In the genomic region with DNA sequence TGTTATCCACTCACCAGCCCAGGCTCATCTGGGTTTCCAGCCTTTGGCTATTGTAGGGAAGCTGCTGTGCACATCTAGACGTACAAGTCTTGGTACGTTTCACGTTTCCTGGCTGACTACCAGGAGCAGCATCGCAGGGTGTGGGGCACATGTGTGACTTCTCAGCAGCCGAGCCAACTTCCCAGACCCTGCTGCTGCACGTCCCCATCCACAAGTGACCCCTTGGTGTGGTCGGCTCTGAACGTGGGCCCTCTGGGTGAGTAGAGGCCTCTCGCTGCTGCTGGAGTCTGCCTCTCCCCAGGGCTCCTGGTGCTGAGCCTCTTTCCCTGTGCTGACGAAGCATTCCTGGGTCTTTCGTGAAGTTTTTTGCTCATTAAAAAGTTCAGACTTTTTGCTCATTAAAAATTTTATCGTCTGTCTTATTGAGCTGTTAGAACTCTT, we compare ENCODE assay signal across 24 cellular contexts.
DNase-seq lines count a peak whose midpoint lies in the region; ATAC-seq and TF ChIP-seq lines count a peak whose summit lies in the region.
"Had no signal": no experiment of that assay in that cellular context is flagged by ENCODE, and none has a peak within 500 bp of the region (broad histone marks: within the 10 kb centered on the region; RNA-seq: fewer than 3 reads in every experiment).

No MANE protein-coding gene starts in this region.

- H3K27me3 Mint-ChIP-seq in activated naive CD8-positive, alpha-beta T cell treated with anti-CD3 and anti-CD28 coated beads, Interleukin-2, amount 10 ng/mL, durations not matched to agents 7 days and 5 days = no peaks in the 10 kb centered on the region
- no peaks in the 10 kb centered on the region for H3K27me3 Mint-ChIP-seq in activated naive CD8-positive, alpha-beta T cell treated with anti-CD3 and anti-CD28 coated beads for 36 hours
- H3K27me3 Mint-ChIP-seq in T-helper 17 cell = no peaks in the 10 kb centered on the region
- no peaks in the 10 kb centered on the region for H3K27me3 Mint-ChIP-seq in naive thymus-derived CD4-positive, alpha-beta T cell
- H3K27me3 Mint-ChIP-seq: activated CD4-positive, alpha-beta T cell treated with anti-CD3 and anti-CD28 coated beads, Interleukin-2, amount 10 ng/mL, durations not matched to agents 24 days and 14 days had no signal

- no peak for DNase-seq in activated naive CD8-positive, alpha-beta T cell treated with anti-CD3 and anti-CD28 coated beads, Interleukin-2, amount 10 ng/mL, durations not matched to agents 7 days and 5 days
- no peak for DNase-seq in activated naive CD8-positive, alpha-beta T cell treated with anti-CD3 and anti-CD28 coated beads for 36 hours
- no peak for DNase-seq in T-helper 17 cell
- no peak for DNase-seq in naive thymus-derived CD4-positive, alpha-beta T cell
- DNase-seq in vagina (ENCODE audit: extremely low spot score in 2 of 2) = no peak
- no peak for DNase-seq in transverse colon
- DNase-seq in NCI-H510A treated with DMSO at 0.1 percent for 48 hours (lab: John Stamatoyannopoulos, UW) = no peak
- DNase-seq: ACHN; activated CD4-positive, alpha-beta T cell treated with anti-CD3 and anti-CD28 coated beads, Interleukin-2, amount 10 ng/mL, durations not matched to agents 24 days and 14 days; foreskin melanocyte; mammary epithelial cell; NCI-H510A; PC-3; stimulated activated naive B cell treated with anti-CD40 and anti-IgM and Interleukin-4, amounts not matched to agents 10 μg/mL and 1 μg/mL and 100 μg/mL, for 72 hours; T1000 had no signal

- no peaks in the 10 kb centered on the region for H3K27me3 ChIP-seq in naive thymus-derived CD4-positive, alpha-beta T cell (ENCODE audit: control insufficient read depth in 2 of 2, insufficient read depth in 2 of 2, low read length in 2 of 2)
- H3K27me3 ChIP-seq in vagina (no peaks in the 10 kb centered on the region), transverse colon (no peaks in the 10 kb centered on the region)
- H3K27me3 ChIP-seq: cardiac muscle cell had no signal

- in situ Hi-C loops in transverse colon (cut with MboI; ENCODE audit: low pct_ligation_motif_present in 1 of 4, low pct_unique_long_range_greater_than_20kb in 1 of 4, low sequenced_read_pairs in 3 of 4) = no loop called here

- peaks cover 22% of the 10 kb centered on the region for H3K4me1 Mint-ChIP-seq in activated naive CD8-positive, alpha-beta T cell treated with anti-CD3 and anti-CD28 coated beads, Interleukin-2, amount 10 ng/mL, durations not matched to agents 7 days and 5 days
- peaks cover 24% of the 10 kb centered on the region for H3K4me1 Mint-ChIP-seq in activated naive CD8-positive, alpha-beta T cell treated with anti-CD3 and anti-CD28 coated beads for 36 hours
- peaks cover 7% of the 10 kb centered on the region for H3K4me1 Mint-ChIP-seq in T-helper 17 cell
- peaks cover 2 to 23% (median 21%) of the 10 kb centered on the region in 7 donors for H3K4me1 Mint-ChIP-seq in naive thymus-derived CD4-positive, alpha-beta T cell

- no peak for TF ChIP-seq CTCF in vagina (IDR thresholded peaks at IDR 0.05)
- no peak for TF ChIP-seq CTCF in transverse colon (IDR thresholded peaks at IDR 0.05)

- WGBS in transverse colon (ENCODE audit: low coverage in 1 of 2), 2 donors = 43 to 90% methylated on average over 1 to 12 of the region's 12 CpGs

- TF ChIP-seq POLR2A in vagina (IDR thresholded peaks at IDR 0.05) (no peak), transverse colon (IDR thresholded peaks at IDR 0.05) (no peak)

- TF ChIP-seq EP300 in transverse colon (IDR thresholded peaks at IDR 0.05; ENCODE audit: low read depth) = no peak

- no peak for ATAC-seq in activated naive CD8-positive, alpha-beta T cell treated with anti-CD3 and anti-CD28 coated beads, Interleukin-2, amount 10 ng/mL, durations not matched to agents 7 days and 5 days (ENCODE audit: low read depth)
- ATAC-seq in T-helper 17 cell = no peak
- no peak for ATAC-seq in naive thymus-derived CD4-positive, alpha-beta T cell
- no peak for ATAC-seq in GM19324 (IDR thresholded peaks at IDR 0.05; ENCODE audit: low FRiP score, unreplicated experiment)
- ATAC-seq: HCT116; PC-3; Right ventricle myocardium inferior; sciatic nerve; stimulated activated naive B cell treated with anti-CD40 and anti-IgM and Interleukin-4, amounts not matched to agents 10 μg/mL and 1 μg/mL and 100 μg/mL, for 72 hours had no signal

- H3K36me3 Mint-ChIP-seq in activated naive CD8-positive, alpha-beta T cell treated with anti-CD3 and anti-CD28 coated beads, Interleukin-2, amount 10 ng/mL, durations not matched to agents 7 days and 5 days = peaks cover 7% of the 10 kb centered on the region
- H3K36me3 Mint-ChIP-seq in activated naive CD8-positive, alpha-beta T cell treated with anti-CD3 and anti-CD28 coated beads for 36 hours = peaks cover 11% of the 10 kb centered on the region
- H3K36me3 Mint-ChIP-seq in T-helper 17 cell (ENCODE audit: low read depth) = peaks cover 2% of the 10 kb centered on the region
- peaks cover 5 to 31% (median 10%) of the 10 kb centered on the region in 5 donors for H3K36me3 Mint-ChIP-seq in naive thymus-derived CD4-positive, alpha-beta T cell

- POLR2A ChIA-PET in activated naive CD8-positive, alpha-beta T cell treated with anti-CD3 and anti-CD28 coated beads, Interleukin-2, amount 10 ng/mL, durations not matched to agents 7 days and 5 days (lab: Charles Lee) = no interaction called here
- POLR2A ChIA-PET in naive thymus-derived CD4-positive, alpha-beta T cell (lab: Charles Lee) = no interaction called here

- H3K9me3 Mint-ChIP-seq in activated naive CD8-positive, alpha-beta T cell treated with anti-CD3 and anti-CD28 coated beads, Interleukin-2, amount 10 ng/mL, durations not matched to agents 7 days and 5 days = no peaks in the 10 kb centered on the region
- H3K9me3 Mint-ChIP-seq in activated naive CD8-positive, alpha-beta T cell treated with anti-CD3 and anti-CD28 coated beads for 36 hours = no peaks in the 10 kb centered on the region
- H3K9me3 Mint-ChIP-seq in naive thymus-derived CD4-positive, alpha-beta T cell = no peaks in the 10 kb centered on the region
- H3K9me3 Mint-ChIP-seq: activated CD4-positive, alpha-beta T cell treated with anti-CD3 and anti-CD28 coated beads, Interleukin-2, amount 10 ng/mL, durations not matched to agents 24 days and 14 days; activated naive CD4-positive, alpha-beta T cell treated with anti-CD3 and anti-CD28 coated beads for 36 hours; activated T-helper 1 cell treated with anti-CD3 and anti-CD28 coated beads, Interleukin-12 subunit alpha, Interleukin-12 subunit beta, Interleukin-2, Interleukin-4 antibody, amounts not matched to agents 30 ng/mL and 10 ng/mL and 1 ng/mL, durations not matched to agents 14 hours and 24 hours and 36 hours; stimulated activated naive B cell treated with anti-CD40 and anti-IgM and Interleukin-4, amounts not matched to agents 10 μg/mL and 1 μg/mL and 100 μg/mL, for 72 hours had no signal

- H3K4me3 Mint-ChIP-seq in activated naive CD8-positive, alpha-beta T cell treated with anti-CD3 and anti-CD28 coated beads, Interleukin-2, amount 10 ng/mL, durations not matched to agents 7 days and 5 days = peak overlapping the region; percentile 20
- H3K4me3 Mint-ChIP-seq in activated naive CD8-positive, alpha-beta T cell treated with anti-CD3 and anti-CD28 coated beads for 36 hours = no peak overlapping the region
- H3K4me3 Mint-ChIP-seq in T-helper 17 cell = no peak overlapping the region
- peak overlapping the region in 5 of 10 donors; percentile 16 to 52 (median 34) for H3K4me3 Mint-ChIP-seq in naive thymus-derived CD4-positive, alpha-beta T cell
- H3K4me3 Mint-ChIP-seq: activated CD4-positive, alpha-beta T cell treated with anti-CD3 and anti-CD28 coated beads, Interleukin-2, amount 10 ng/mL, durations not matched to agents 24 days and 14 days; activated naive CD4-positive, alpha-beta T cell treated with anti-CD3 and anti-CD28 coated beads for 36 hours; activated T-helper 1 cell treated with anti-CD3 and anti-CD28 coated beads, Interleukin-12 subunit alpha, Interleukin-12 subunit beta, Interleukin-2, Interleukin-4 antibody, amounts not matched to agents 30 ng/mL and 10 ng/mL and 1 ng/mL, durations not matched to agents 14 hours and 24 hours and 36 hours; stimulated activated naive B cell treated with anti-CD40 and anti-IgM and Interleukin-4, amounts not matched to agents 10 μg/mL and 1 μg/mL and 100 μg/mL, for 72 hours had no signal

- H3K4me3 ChIP-seq in naive thymus-derived CD4-positive, alpha-beta T cell (ENCODE audit: low read length) = no peak overlapping the region
- H3K4me3 ChIP-seq in vagina = no peak overlapping the region
- no peak overlapping the region for H3K4me3 ChIP-seq in transverse colon
- H3K4me3 ChIP-seq: cardiac muscle cell, coronary artery, thoracic aorta had no signal

- peaks cover 0 to 69% (median 0%) of the 10 kb centered on the region in 3 experiments for H3K36me3 ChIP-seq in naive thymus-derived CD4-positive, alpha-beta T cell (ENCODE audit: control insufficient read depth in 2 of 3, insufficient read depth in 3 of 3, low read length in 3 of 3)
- H3K36me3 ChIP-seq in vagina = peaks cover 0 to 7% of the 10 kb centered on the region in 2 donors
- H3K36me3 ChIP-seq in transverse colon = no peaks in the 10 kb centered on the region

- no peak overlapping the region for H3K27ac ChIP-seq in naive thymus-derived CD4-positive, alpha-beta T cell (ENCODE audit: low read depth, low read length)
- H3K27ac ChIP-seq in vagina (peak overlapping the region; percentile 75), transverse colon (no peak overlapping the region)
- H3K27ac ChIP-seq: cardiac muscle cell, coronary artery, thoracic aorta had no signal

- CTCF ChIA-PET in naive thymus-derived CD4-positive, alpha-beta T cell (lab: Charles Lee) = interaction anchor here (2.5 kb wide), 1 partner anchor 128 kb away, joined by 12 read pairs; no protein-coding TSS in a partner anchor

- intact Hi-C loops in naive thymus-derived CD4-positive, alpha-beta T cell (cut with micrococcal nuclease) = loop anchor here in 1 of 2 donors (5.0 kb wide), 1 partner anchor 48 kb away; no protein-coding TSS in a partner anchor
- intact Hi-C loops in vagina (cut with DNase I) = loop anchor here (10.0 kb wide), 2 partner anchors 125 to 555 kb away; partner anchors contain the start of gene TEX19
- intact Hi-C loops in transverse colon (cut with DNase I; ENCODE audit: low total_unique reads) = no loop called here

- H3K9me3 ChIP-seq in T-helper 17 cell (ENCODE audit: control insufficient read depth, low read length, poor library complexity, severe bottlenecking) = no peaks in the 10 kb centered on the region
- no peaks in the 10 kb centered on the region for H3K9me3 ChIP-seq in naive thymus-derived CD4-positive, alpha-beta T cell (ENCODE audit: control insufficient read depth in 2 of 3, low read length in 3 of 3)
- H3K9me3 ChIP-seq in vagina = no peaks in the 10 kb centered on the region
- H3K9me3 ChIP-seq in transverse colon = no peaks in the 10 kb centered on the region
- H3K9me3 ChIP-seq: thoracic aorta had no signal

- H3K4me1 ChIP-seq in naive thymus-derived CD4-positive, alpha-beta T cell (ENCODE audit: control insufficient read depth in 2 of 2, insufficient read depth in 2 of 2, low read length in 2 of 2) = no peaks in the 10 kb centered on the region
- H3K4me1 ChIP-seq in vagina (peaks cover 10% of the 10 kb centered on the region), transverse colon (peaks cover 0 to 5% (median 0%) of the 10 kb centered on the region in 4 donors)

- peak overlapping the region; percentile 63 for H3K27ac Mint-ChIP-seq in activated naive CD8-positive, alpha-beta T cell treated with anti-CD3 and anti-CD28 coated beads, Interleukin-2, amount 10 ng/mL, durations not matched to agents 7 days and 5 days
- H3K27ac Mint-ChIP-seq in activated naive CD8-positive, alpha-beta T cell treated with anti-CD3 and anti-CD28 coated beads for 36 hours = no peak overlapping the region
- peak overlapping the region; percentile 45 for H3K27ac Mint-ChIP-seq in T-helper 17 cell
- peak overlapping the region in 6 of 9 donors; percentile 41 to 88 (median 66) for H3K27ac Mint-ChIP-seq in naive thymus-derived CD4-positive, alpha-beta T cell
- H3K27ac Mint-ChIP-seq: activated naive CD4-positive, alpha-beta T cell treated with anti-CD3 and anti-CD28 coated beads for 36 hours; stimulated activated naive B cell treated with anti-CD40 and anti-IgM and Interleukin-4, amounts not matched to agents 10 μg/mL and 1 μg/mL and 100 μg/mL, for 72 hours had no signal
